ENCODE assay signal across 8 cellular contexts in genomic region chr5:108148715-108149139, GRCh38.
A peak's percentile ranks its signal among the peaks of the same experiment; 100 is the strongest.
DNase-seq lines count a peak whose midpoint lies in the region; ATAC-seq, FAIRE-seq and TF ChIP-seq lines count a peak whose summit lies in the region.

No MANE protein-coding gene starts in this region.

- intact Hi-C loops in naive thymus-derived CD4-positive, alpha-beta T cell (cut with micrococcal nuclease), result loop anchor here (1.0 to 2.0 kb wide), 2 partner anchors 196 to 197 kb away; no protein-coding TSS in a partner anchor

- H3K4me3 ChIP-seq in epithelial cell of esophagus (ENCODE audit: low read length), result no peak overlapping the region
- no peak overlapping the region for H3K4me3 ChIP-seq in small intestine (ENCODE audit: low read depth in 1 of 2, low read length in 2 of 2)
- no peak overlapping the region for H3K4me3 ChIP-seq in naive thymus-derived CD4-positive, alpha-beta T cell (ENCODE audit: low read length)

- H3K27ac ChIP-seq in small intestine (ENCODE audit: low read depth in 1 of 2, low read length in 1 of 2), result no peak overlapping the region
- H3K27ac ChIP-seq in naive thymus-derived CD4-positive, alpha-beta T cell (ENCODE audit: low read depth, low read length), result no peak overlapping the region

- POLR2A ChIA-PET in naive thymus-derived CD4-positive, alpha-beta T cell (lab: Charles Lee), result no interaction called here

- H3K4me1 ChIP-seq in small intestine (ENCODE audit: control insufficient read depth in 2 of 2, insufficient read depth in 1 of 2, low read depth in 1 of 2, low read length in 1 of 2), result no peaks in the 10 kb centered on the region
- no peaks in the 10 kb centered on the region for H3K4me1 ChIP-seq in naive thymus-derived CD4-positive, alpha-beta T cell (ENCODE audit: control insufficient read depth in 2 of 2, insufficient read depth in 2 of 2, low read length in 2 of 2)

- no peak for ATAC-seq in naive thymus-derived CD4-positive, alpha-beta T cell

- no peak overlapping the region for H3K4me3 Mint-ChIP-seq in naive thymus-derived CD4-positive, alpha-beta T cell

- H3K27me3 ChIP-seq in small intestine (ENCODE audit: control insufficient read depth in 2 of 2, insufficient read depth in 2 of 2, low read length in 2 of 2), result no peaks in the 10 kb centered on the region
- no peaks in the 10 kb centered on the region for H3K27me3 ChIP-seq in naive thymus-derived CD4-positive, alpha-beta T cell (ENCODE audit: control insufficient read depth in 2 of 2, insufficient read depth in 2 of 2, low read length in 2 of 2)

- TF ChIP-seq POLR2A in H54 (IDR thresholded peaks at IDR 0.05; ENCODE audit: low read depth, low read length), result no peak

- FAIRE-seq in H54 (lab: Jason Lieb, UNC) (peak; percentile 90), small intestine (lab: Jason Lieb, UNC) (no peak)

- H3K4me1 Mint-ChIP-seq in naive thymus-derived CD4-positive, alpha-beta T cell, result peaks cover 0 to 14% (median 4%) of the 10 kb centered on the region in 7 donors

- H3K27ac Mint-ChIP-seq in naive thymus-derived CD4-positive, alpha-beta T cell, result no peak overlapping the region

- no peaks in the 10 kb centered on the region for H3K9me3 ChIP-seq in small intestine (ENCODE audit: control insufficient read depth, low read depth)
- no peaks in the 10 kb centered on the region for H3K9me3 ChIP-seq in naive thymus-derived CD4-positive, alpha-beta T cell (ENCODE audit: control insufficient read depth in 2 of 3, low read length in 3 of 3)

- CTCF ChIA-PET in naive thymus-derived CD4-positive, alpha-beta T cell (lab: Charles Lee), result no interaction called here

- H3K36me3 ChIP-seq in small intestine (ENCODE audit: control insufficient read depth in 2 of 2, insufficient read depth in 2 of 2, low read length in 2 of 2), result no peaks in the 10 kb centered on the region
- H3K36me3 ChIP-seq in naive thymus-derived CD4-positive, alpha-beta T cell (ENCODE audit: control insufficient read depth in 2 of 3, insufficient read depth in 3 of 3, low read length in 3 of 3), result no peaks in the 10 kb centered on the region

- DNase-seq in DMS 273 (lab: John Stamatoyannopoulos, UW; ENCODE audit: unreplicated experiment), result peak; percentile 43
- DNase-seq in DMS 273 treated with DMSO at 0.1 percent for 48 hours (lab: John Stamatoyannopoulos, UW), result no peak
- no peak for DNase-seq in H54 (ENCODE audit: insufficient read length, low spot score)
- DNase-seq in NCI-H1417 treated with DMSO at 0.1 percent for 48 hours (lab: John Stamatoyannopoulos, UW), result peak; percentile 27
- DNase-seq in epithelial cell of esophagus (ENCODE audit: low read depth), result peak; percentile 24
- DNase-seq in small intestine, result peak; percentile 20
- DNase-seq in naive thymus-derived CD4-positive, alpha-beta T cell, result no peak
- no peak for DNase-seq in GM19240 (ENCODE audit: insufficient read length, low spot score)

- H3K36me3 Mint-ChIP-seq in naive thymus-derived CD4-positive, alpha-beta T cell, result peaks cover 0 to 42% (median 31%) of the 10 kb centered on the region in 5 donors

- H3K9me3 Mint-ChIP-seq in naive thymus-derived CD4-positive, alpha-beta T cell, result peaks cover 0 to 2% (median 0%) of the 10 kb centered on the region in 11 donors

- peak; percentile 68 for TF ChIP-seq CTCF in epithelial cell of esophagus (IDR thresholded peaks at IDR 0.05; ENCODE audit: insufficient read depth, low read depth, low read length, missing control alignments)

- no peaks in the 10 kb centered on the region for H3K27me3 Mint-ChIP-seq in naive thymus-derived CD4-positive, alpha-beta T cell

Comparison
In these comparisons a context has a peak if more than half of its experiments do, and no peak if none do; other contexts are left out.
1. DNase-seq: peak in DMS 273 (single experiment), NCI-H1417 treated with DMSO at 0.1 percent for 48 hours (single experiment), epithelial cell of esophagus (single experiment) and small intestine (single experiment); none in DMS 273 treated with DMSO at 0.1 percent for 48 hours (single experiment), H54 (single experiment), naive thymus-derived CD4-positive, alpha-beta T cell (0 of 9) and GM19240 (single experiment).